In the genomic region with DNA sequence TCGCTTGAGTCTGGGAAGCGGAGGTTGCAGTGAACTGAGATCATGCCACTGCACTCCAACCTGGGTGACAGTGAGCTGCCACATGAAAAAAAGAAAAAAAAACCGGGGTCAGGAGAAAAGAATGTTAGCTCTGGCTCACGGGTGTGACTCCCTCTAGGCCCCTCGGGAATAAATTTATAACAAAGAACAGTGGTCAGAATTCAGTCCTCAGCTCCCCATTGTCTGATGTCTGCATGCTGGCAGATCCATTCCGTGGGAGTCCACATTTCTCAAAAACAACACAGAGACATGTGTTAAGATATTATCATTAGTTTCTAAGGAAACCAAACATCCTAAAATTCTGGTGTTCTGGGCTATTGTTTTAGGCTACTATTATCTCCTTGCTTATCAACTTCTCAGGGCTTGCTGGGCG, we compare ENCODE assay signal across 17 cellular contexts.
DNase-seq lines count a peak whose midpoint lies in the region; ATAC-seq and TF ChIP-seq lines count a peak whose summit lies in the region.
"Had no signal": no experiment of that assay in that cellular context is flagged by ENCODE, and none has a peak within 500 bp of the region (broad histone marks: within the 10 kb centered on the region; RNA-seq: fewer than 3 reads in every experiment).

No MANE protein-coding gene starts in this region.

- DNase-seq in left ventricle myocardium superior = no peak
- DNase-seq in cardiac septum (ENCODE audit: low spot score) = no peak
- DNase-seq in cardiac fibroblast (ENCODE audit: low read depth in 2 of 2) = peak; percentile 80 to 82
- peak; percentile 25 for DNase-seq in foreskin melanocyte
- no peak for DNase-seq in middle frontal gyrus (ENCODE audit: extremely low spot score, low spot score)
- DNase-seq in OCI-M2 (lab: John Stamatoyannopoulos, UW; ENCODE audit: unreplicated experiment) = no peak
- no peak for DNase-seq in NCI-H1092 treated with DMSO at 0.1 percent for 48 hours (lab: John Stamatoyannopoulos, UW)
- no peak for DNase-seq in activated CD8-positive, alpha-beta memory T cell treated with anti-CD3 and anti-CD28 coated beads, Interleukin-2, amount 50 U/mL, for 4 hours
- DNase-seq: CD8-positive, alpha-beta T cell; IMR-90; Karpas-422; NCI-H1436 treated with DMSO at 0.1 percent for 48 hours; NCI-H2029; NCI-H748 treated with DMSO at 0.1 percent for 48 hours; NK-92 treated with Interleukin-12 subunit alpha and Interleukin-12 subunit beta, amount 100 ng/mL, for 24 hours; SHP77 treated with DMSO at 0.1 percent for 48 hours had no signal

- H3K4me3 ChIP-seq in cardiac fibroblast (replicated peaks in 1 of 2; ENCODE audit: low read depth in 2 of 2, low read length in 2 of 2) = no peak overlapping the region
- H3K4me3 ChIP-seq: BLaER1 treated with 17β-estradiol and CSF1 and Interleukin-3, amounts not matched to agents 10 nM and 100 nM had no signal

- peak; percentile 66 for ATAC-seq in left ventricle myocardium superior
- ATAC-seq: CD8-positive, alpha-beta T cell had no signal

- TF ChIP-seq CTCF in cardiac fibroblast (IDR thresholded peaks at IDR 0.05; ENCODE audit: low read depth, low read length) = no peak

- intact Hi-C loops in left ventricle myocardium superior (cut with micrococcal nuclease) (no loop called here), cardiac septum (cut with DNase I) (no loop called here)

Comparison
In these comparisons a context has a peak if more than half of its experiments do, and no peak if none do; other contexts are left out.
1. DNase-seq: peak in cardiac fibroblast (2 of 2) and foreskin melanocyte (single experiment); none in left ventricle myocardium superior (single experiment), cardiac septum (single experiment), middle frontal gyrus (single experiment), OCI-M2 (single experiment), NCI-H1092 treated with DMSO at 0.1 percent for 48 hours (single experiment) and activated CD8-positive, alpha-beta memory T cell treated with anti-CD3 and anti-CD28 coated beads, Interleukin-2, amount 50 U/mL, for 4 hours (single experiment).